10 cellular contexts compared by ENCODE assay signal in genomic region chr10:69335613-69336012, GRCh38. TPM values are rescaled to one million over a fixed set of nuclear protein-coding genes. Genes with fewer than 3 reads are reported as not detected.
A peak's percentile ranks its signal among the peaks of the same experiment; 100 is the strongest.
DNase-seq lines count a peak whose midpoint lies in the region; FAIRE-seq and TF ChIP-seq lines count a peak whose summit lies in the region.
"Had no signal": no experiment of that assay in that cellular context is flagged by ENCODE, and none has a peak within 500 bp of the region (broad histone marks: within the 10 kb centered on the region; RNA-seq: fewer than 3 reads in every experiment).

No MANE protein-coding gene starts in this region.

- H3K9me3 ChIP-seq in adrenal gland (replicated peaks in 1 of 3) (no peaks in the 10 kb centered on the region), liver (ENCODE audit: control insufficient read depth in 4 of 4, low read length in 3 of 4) (no peaks in the 10 kb centered on the region), subcutaneous abdominal adipose tissue (ENCODE audit: control insufficient read depth in 5 of 5, low read length in 5 of 5) (no peaks in the 10 kb centered on the region)

- no peaks in the 10 kb centered on the region for H3K9me3 Mint-ChIP-seq in activated CD4-positive, alpha-beta T cell treated with anti-CD3 and anti-CD28 coated beads, Interleukin-2, amount 10 ng/mL, durations not matched to agents 7 days and 5 days

- DNase-seq in activated CD4-positive, alpha-beta T cell treated with anti-CD3 and anti-CD28 coated beads, Interleukin-2, amount 10 ng/mL, durations not matched to agents 7 days and 5 days: no peak
- DNase-seq in activated CD4-positive, alpha-beta T cell treated with anti-CD3 and anti-CD28 coated beads for 4 hours: no peak
- no peak for DNase-seq in adrenal gland
- DNase-seq in GF-D8 (lab: John Stamatoyannopoulos, UW): no peak
- no peak for DNase-seq in head of caudate nucleus
- DNase-seq in GM12892 (ENCODE audit: insufficient read length): no peak
- DNase-seq: NCI-H1436 had no signal

- H3K9ac ChIP-seq in liver (ENCODE audit: low read depth in 1 of 2, low read length in 2 of 2) (no peak overlapping the region), subcutaneous abdominal adipose tissue (ENCODE audit: low read length in 5 of 5) (peak overlapping the region in 3 of 5 donors; percentile 27 to 48 (median 45))

- 79 to 88% (median 81%) methylated on average over 8 of the region's 8 CpGs for WGBS in adrenal gland, 4 donors
- WGBS in liver: 82% methylated on average over 8 of the region's 8 CpGs

- H3K36me3 Mint-ChIP-seq in activated CD4-positive, alpha-beta T cell treated with anti-CD3 and anti-CD28 coated beads, Interleukin-2, amount 10 ng/mL, durations not matched to agents 7 days and 5 days (ENCODE audit: low read depth): peaks cover 18% of the 10 kb centered on the region

- peaks cover 6 to 75% of the 10 kb centered on the region in 2 donors for H3K4me1 ChIP-seq in adrenal gland (replicated peaks in 1 of 2)
- H3K4me1 ChIP-seq in liver (ENCODE audit: control insufficient read depth in 4 of 4, insufficient read depth in 4 of 4, low read length in 3 of 4): peaks cover 0 to 8% (median 3%) of the 10 kb centered on the region in 4 donors
- H3K4me1 ChIP-seq in subcutaneous abdominal adipose tissue (ENCODE audit: control insufficient read depth in 5 of 5, insufficient read depth in 5 of 5, low read length in 5 of 5): peaks cover 27 to 71% (median 68%) of the 10 kb centered on the region in 5 donors

- H3K4me1 Mint-ChIP-seq in activated CD4-positive, alpha-beta T cell treated with anti-CD3 and anti-CD28 coated beads, Interleukin-2, amount 10 ng/mL, durations not matched to agents 7 days and 5 days: peaks cover 68% of the 10 kb centered on the region

- FAIRE-seq in GM12892 (lab: Jason Lieb, UNC): no peak
- FAIRE-seq: islet of Langerhans had no signal

- CTCF ChIA-PET in activated CD4-positive, alpha-beta T cell treated with anti-CD3 and anti-CD28 coated beads, Interleukin-2, amount 10 ng/mL, durations not matched to agents 7 days and 5 days (lab: Charles Lee): interaction anchor here (1.0 to 1.7 kb wide), 3 partner anchors 10 to 22 kb away, joined by 3 to 5 read pairs (median 3); no protein-coding TSS in a partner anchor

- intact Hi-C loops in adrenal gland (cut with DNase I): no loop called here
- intact Hi-C loops in head of caudate nucleus (cut with DNase I): no loop called here

- TF ChIP-seq POLR2A in adrenal gland (IDR thresholded peaks at IDR 0.05): no peak
- TF ChIP-seq POLR2A in GM12892 (IDR thresholded peaks at IDR 0.05; ENCODE audit: low read depth, low read length): no peak

- H3K27ac ChIP-seq in adrenal gland (peak overlapping the region in 4 of 5 donors; percentile 4 to 85 (median 66)), liver (ENCODE audit: low read depth in 1 of 2, low read length in 2 of 2) (peak overlapping the region; percentile 2 to 59), subcutaneous abdominal adipose tissue (ENCODE audit: low read depth, low read length) (peak overlapping the region; percentile 78)

- TF ChIP-seq RAD21 in liver (IDR thresholded peaks at IDR 0.05): no peak

- H3K27ac Mint-ChIP-seq in activated CD4-positive, alpha-beta T cell treated with anti-CD3 and anti-CD28 coated beads, Interleukin-2, amount 10 ng/mL, durations not matched to agents 7 days and 5 days: peak overlapping the region; percentile 74

- POLR2A ChIA-PET in activated CD4-positive, alpha-beta T cell treated with anti-CD3 and anti-CD28 coated beads, Interleukin-2, amount 10 ng/mL, durations not matched to agents 7 days and 5 days (lab: Charles Lee): no interaction called here

- H3K4me3 Mint-ChIP-seq in activated CD4-positive, alpha-beta T cell treated with anti-CD3 and anti-CD28 coated beads, Interleukin-2, amount 10 ng/mL, durations not matched to agents 7 days and 5 days: no peak overlapping the region

- H3K4me3 ChIP-seq in adrenal gland (no peak overlapping the region), liver (ENCODE audit: low read depth in 1 of 3, low read length in 3 of 3) (no peak overlapping the region), subcutaneous abdominal adipose tissue (ENCODE audit: low read depth in 1 of 5, low read length in 5 of 5) (peak overlapping the region; percentile 6 to 34 (median 19))

- TF ChIP-seq CTCF in adrenal gland (IDR thresholded peaks at IDR 0.05) (no peak), liver (IDR thresholded peaks at IDR 0.05; ENCODE audit: low read depth, low read length, missing input control) (no peak)

- no peaks in the 10 kb centered on the region for H3K27me3 ChIP-seq in adrenal gland
- H3K27me3 ChIP-seq in liver (ENCODE audit: control insufficient read depth in 4 of 4, insufficient read depth in 4 of 4, low read length in 3 of 4): no peaks in the 10 kb centered on the region
- no peaks in the 10 kb centered on the region for H3K27me3 ChIP-seq in subcutaneous abdominal adipose tissue (ENCODE audit: control insufficient read depth in 5 of 5, insufficient read depth in 4 of 5, low read length in 5 of 5)

- H3K36me3 ChIP-seq in adrenal gland (replicated peaks in 1 of 2) (no peaks in the 10 kb centered on the region), liver (ENCODE audit: control insufficient read depth in 4 of 4, insufficient read depth in 3 of 4, low read depth in 1 of 4, low read length in 3 of 4) (no peaks in the 10 kb centered on the region), subcutaneous abdominal adipose tissue (ENCODE audit: control insufficient read depth in 5 of 5, insufficient read depth in 5 of 5, low read length in 5 of 5) (peaks cover 0 to under 1% (median 0%) of the 10 kb centered on the region in 5 donors)

- no peaks in the 10 kb centered on the region for H3K27me3 Mint-ChIP-seq in activated CD4-positive, alpha-beta T cell treated with anti-CD3 and anti-CD28 coated beads, Interleukin-2, amount 10 ng/mL, durations not matched to agents 7 days and 5 days

TF ChIP-seq in liver, 16 proteins besides CTCF, POLR2A, EP300 and RAD21:
- TF ChIP-seq GABPA (IDR thresholded peaks at IDR 0.05 in 1 of 2, conservative IDR thresholded peaks at IDR 0.05 in 1 of 2) (no peak), EGR1 (IDR thresholded peaks at IDR 0.05; ENCODE audit: low read depth in 2 of 2) (no peak), JUND (IDR thresholded peaks at IDR 0.05) (no peak), ATF3 (IDR thresholded peaks at IDR 0.05) (no peak)

RNA-seq across cellular contexts. Expression of gene HK1, which starts 57.3 kb away (rescaled TPM):
- total RNA-seq in activated CD4-positive, alpha-beta T cell treated with anti-CD3 and anti-CD28 coated beads, Interleukin-2, amount 10 ng/mL, durations not matched to agents 7 days and 5 days: 100 to 1,000 TPM; 126 to 127 TPM
- 10 to 100 TPM; 29.3 to 79.3 (median 52.7) TPM for total RNA-seq in adrenal gland
- polyA plus RNA-seq in adrenal gland: 10 to 100 TPM; 18.4 to 37.5 (median 19.5) TPM
- total RNA-seq in liver: 100 to 1,000 TPM in 1 of 2 donors, 1 to 10 TPM in 1; 9.4 to 166 TPM
- polyA plus RNA-seq in liver: 1 to 10 TPM; 1.8 to 5.3 TPM
- 60.7 TPM for polyA plus RNA-seq in GM12892 (2012; ENCODE audit: missing spikeins)

Comparison
In these comparisons a context has a peak if more than half of its experiments do, and no peak if none do; other contexts are left out.
1. H3K4me3 ChIP-seq: peak in subcutaneous abdominal adipose tissue (5 of 5); none in adrenal gland (0 of 4) and liver (0 of 3).
2. H3K9ac ChIP-seq: peak in subcutaneous abdominal adipose tissue (3 of 5); none in liver (0 of 2).
3. Peak in every context shown above with its lines, with median percentiles within 50 percentile points of each other: H3K27ac ChIP-seq.